Comparison of ENCODE assay signal across 15 cellular contexts in genomic region chr15:69380726-69381105, GRCh38.
"Had no signal": no experiment of that assay in that cellular context is flagged by ENCODE, and none has a peak within 500 bp of the region (broad histone marks: within the 10 kb centered on the region; RNA-seq: fewer than 3 reads in every experiment).

No MANE protein-coding gene starts in this region.

- ATAC-seq: gastrocnemius medialis, heart right ventricle, natural killer cell had no signal

- DNase-seq: effector memory CD4-positive, alpha-beta T cell; gastrocnemius medialis; heart right ventricle; hypothalamus; kidney glomerular epithelial cell; mammary epithelial cell; natural killer cell; occipital lobe; stimulated activated CD4-positive, alpha-beta T cell treated with anti-CD3 and anti-CD28 coated beads, Interleukin-12 subunit alpha, Interleukin-12 subunit beta, amount 100 ng/mL, for 4 hours; stimulated activated naive CD8-positive, alpha-beta T cell treated with anti-CD3 and anti-CD28 coated beads, Interleukin-15, Interleukin-2, amounts not matched to agents 100 U/mL and 50 U/mL, for 24 hours; thyroid gland had no signal

- H3K27ac ChIP-seq: gastrocnemius medialis, heart right ventricle, parathyroid adenoma, prostate gland, suprapubic skin, thyroid gland, vagina had no signal

- H3K36me3 ChIP-seq: gastrocnemius medialis, heart right ventricle, prostate gland, suprapubic skin, thyroid gland, vagina had no signal

- H3K4me3 ChIP-seq: gastrocnemius medialis, heart right ventricle, prostate gland, suprapubic skin, thyroid gland, vagina had no signal

- H3K27me3 ChIP-seq: gastrocnemius medialis, thyroid gland, vagina had no signal

- H3K4me1 ChIP-seq: gastrocnemius medialis, heart right ventricle, prostate gland, suprapubic skin, thyroid gland, vagina had no signal

- H3K9me3 ChIP-seq: gastrocnemius medialis, heart right ventricle, prostate gland, suprapubic skin, thyroid gland, vagina had no signal
